Comparison of ENCODE assay signal across 27 cellular contexts in genomic region chr1:239654998-239655397, GRCh38.
"Had no signal": no experiment of that assay in that cellular context is flagged by ENCODE, and none has a peak within 500 bp of the region (broad histone marks: within the 10 kb centered on the region; RNA-seq: fewer than 3 reads in every experiment).

No MANE protein-coding gene starts in this region.

- DNase-seq: colonic mucosa; effector CD8-positive, alpha-beta T cell; endodermal cell; foreskin fibroblast; gastrocnemius medialis; heart left ventricle; left colon; naive B cell; nephron progenitor cell; nucleus accumbens; spleen; stimulated activated CD4-positive, alpha-beta T cell treated with anti-CD3 and anti-CD28 coated beads, Interleukin-4, amount 100 ng/mL, for 4 hours; stimulated activated naive B cell treated with anti-CD40 and anti-IgM and Interleukin-4, amounts not matched to agents 10 μg/mL and 1 μg/mL and 100 μg/mL, for 72 hours; stimulated activated naive CD8-positive, alpha-beta T cell treated with anti-CD3 and anti-CD28 coated beads, Interleukin-15, amount 100 ng/mL, for 72 hours; transverse colon; upper lobe of right lung; uterus had no signal

- ATAC-seq: esophagus mucosa; gastrocnemius medialis; left colon; sciatic nerve; stimulated activated naive B cell treated with anti-CD40 and anti-IgM and Interleukin-4, amounts not matched to agents 10 μg/mL and 1 μg/mL and 100 μg/mL, for 72 hours; stimulated activated naive CD8-positive, alpha-beta T cell treated with anti-CD3 and anti-CD28 coated beads, Interleukin-15, amount 100 ng/mL, for 72 hours; upper lobe of right lung had no signal

- H3K36me3 Mint-ChIP-seq: memory B cell; naive B cell; stimulated activated naive B cell treated with anti-CD40 and anti-IgM and Interleukin-4, amounts not matched to agents 10 μg/mL and 1 μg/mL and 100 μg/mL, for 72 hours had no signal

- H3K4me3 Mint-ChIP-seq: dendritic cell treated with granulocyte-macrophage colony-stimulating factor and Interleukin-4, amounts not matched to agents 40 ng/mL and 50 ng/mL, for 4 days; endodermal cell; memory B cell; naive B cell; nephron progenitor cell; stimulated activated naive CD8-positive, alpha-beta T cell treated with anti-CD3 and anti-CD28 coated beads, Interleukin-15, amount 100 ng/mL, for 72 hours had no signal

- H3K4me2 ChIP-seq: hepatocyte had no signal

- H3K79me2 ChIP-seq: hepatocyte had no signal

- H3K9me3 ChIP-seq: colonic mucosa, gastrocnemius medialis, prostate gland, right atrium auricular region, suprapubic skin, transverse colon, upper lobe of right lung, uterus had no signal

- H3K27ac Mint-ChIP-seq: dendritic cell treated with granulocyte-macrophage colony-stimulating factor and Interleukin-4, amounts not matched to agents 40 ng/mL and 50 ng/mL, for 4 days; endodermal cell; memory B cell; naive B cell; nephron progenitor cell; stimulated activated naive B cell treated with anti-CD40 and anti-IgM and Interleukin-4, amounts not matched to agents 10 μg/mL and 1 μg/mL and 100 μg/mL, for 72 hours; stimulated activated naive CD8-positive, alpha-beta T cell treated with anti-CD3 and anti-CD28 coated beads, Interleukin-15, amount 100 ng/mL, for 72 hours had no signal

- H2AFZ ChIP-seq: hepatocyte had no signal

- H3K9me3 Mint-ChIP-seq: dendritic cell treated with granulocyte-macrophage colony-stimulating factor and Interleukin-4, amounts not matched to agents 40 ng/mL and 50 ng/mL, for 4 days; endodermal cell; nephron progenitor cell had no signal

- H3K4me1 Mint-ChIP-seq: endodermal cell; memory B cell; naive B cell; stimulated activated naive CD8-positive, alpha-beta T cell treated with anti-CD3 and anti-CD28 coated beads, Interleukin-15, amount 100 ng/mL, for 72 hours had no signal

- H3K36me3 ChIP-seq: colonic mucosa, gastrocnemius medialis, heart left ventricle, prostate gland, right atrium auricular region, spleen, suprapubic skin, transverse colon, upper lobe of right lung, uterus had no signal

- H3K27ac ChIP-seq: colonic mucosa, epithelial cell of prostate, gastrocnemius medialis, hepatocyte, prostate gland, right atrium auricular region, spleen, suprapubic skin, transverse colon, upper lobe of right lung, uterus had no signal

- H3K27me3 ChIP-seq: colonic mucosa, gastrocnemius medialis, heart left ventricle, hepatocyte, right atrium auricular region, spleen, suprapubic skin, transverse colon, upper lobe of right lung, uterus had no signal

- H3K27me3 Mint-ChIP-seq: dendritic cell treated with granulocyte-macrophage colony-stimulating factor and Interleukin-4, amounts not matched to agents 40 ng/mL and 50 ng/mL, for 4 days; memory B cell; naive B cell; stimulated activated naive B cell treated with anti-CD40 and anti-IgM and Interleukin-4, amounts not matched to agents 10 μg/mL and 1 μg/mL and 100 μg/mL, for 72 hours; stimulated activated naive CD8-positive, alpha-beta T cell treated with anti-CD3 and anti-CD28 coated beads, Interleukin-15, amount 100 ng/mL, for 72 hours had no signal

- H3K4me3 ChIP-seq: colonic mucosa, gastrocnemius medialis, heart left ventricle, hepatocyte, lung, prostate gland, right atrium auricular region, spleen, suprapubic skin, transverse colon, upper lobe of right lung, uterus had no signal

- H3K4me1 ChIP-seq: colonic mucosa, gastrocnemius medialis, heart left ventricle, prostate gland, right atrium auricular region, spleen, suprapubic skin, transverse colon, upper lobe of right lung, uterus had no signal
